Comparison of ENCODE assay signal across 21 cellular contexts in genomic region chr5:52909192-52909591, GRCh38.
A peak's percentile ranks its signal among the peaks of the same experiment; 100 is the strongest.
DNase-seq lines count a peak whose midpoint lies in the region; ATAC-seq, FAIRE-seq and TF ChIP-seq lines count a peak whose summit lies in the region.
"Had no signal": no experiment of that assay in that cellular context is flagged by ENCODE, and none has a peak within 500 bp of the region (broad histone marks: within the 10 kb centered on the region; RNA-seq: fewer than 3 reads in every experiment).

No MANE protein-coding gene starts in this region.

- H3K9me2 ChIP-seq in PC-3 (replicated peaks; ENCODE audit: low read length) = no peaks in the 10 kb centered on the region

- H4K20me1 ChIP-seq in smooth muscle cell (ENCODE audit: low read depth) = no peaks in the 10 kb centered on the region
- H4K20me1 ChIP-seq in PC-3 (ENCODE audit: low read length) = no peaks in the 10 kb centered on the region

- peaks cover 18% of the 10 kb centered on the region for H3K36me3 Mint-ChIP-seq in chondrocyte (ENCODE audit: low read depth)
- H3K36me3 Mint-ChIP-seq in Caco-2 (ENCODE audit: insufficient read depth, unreplicated experiment) = peaks cover 6% of the 10 kb centered on the region
- H3K36me3 Mint-ChIP-seq: CD4-positive, CD25-positive, alpha-beta regulatory T cell had no signal

- peak overlapping the region; percentile 80 for H3K27ac Mint-ChIP-seq in chondrocyte (ENCODE audit: unreplicated experiment)
- no peak overlapping the region for H3K27ac Mint-ChIP-seq in Caco-2 (ENCODE audit: unreplicated experiment)
- H3K27ac Mint-ChIP-seq: CD4-positive, CD25-positive, alpha-beta regulatory T cell had no signal

- no peaks in the 10 kb centered on the region for H3K4me1 ChIP-seq in smooth muscle cell (ENCODE audit: low read depth)
- no peaks in the 10 kb centered on the region for H3K4me1 ChIP-seq in PC-3 (ENCODE audit: insufficient read depth, low read length)
- no peaks in the 10 kb centered on the region for H3K4me1 ChIP-seq in Caco-2
- H3K4me1 ChIP-seq in small intestine (ENCODE audit: control insufficient read depth in 2 of 2, insufficient read depth in 1 of 2, low read depth in 1 of 2, low read length in 1 of 2) = no peaks in the 10 kb centered on the region

- H3K27ac ChIP-seq in smooth muscle cell (ENCODE audit: low read depth) = peak overlapping the region; percentile 62
- H3K27ac ChIP-seq in PC-3 (ENCODE audit: low read length) = no peak overlapping the region
- H3K27ac ChIP-seq in small intestine (ENCODE audit: low read depth in 1 of 2, low read length in 1 of 2) = no peak overlapping the region

- H3K4me3 Mint-ChIP-seq in chondrocyte (ENCODE audit: unreplicated experiment) (no peak overlapping the region), Caco-2 (ENCODE audit: unreplicated experiment) (no peak overlapping the region)
- H3K4me3 Mint-ChIP-seq: CD4-positive, CD25-positive, alpha-beta regulatory T cell had no signal

- POLR2A ChIA-PET in PC-3 (lab: Charles Lee; ENCODE audit: unreplicated experiment) = no interaction called here
- POLR2A ChIA-PET in Caco-2 (lab: Charles Lee) = no interaction called here

- CTCF ChIA-PET in PC-3 (lab: Charles Lee) (no interaction called here), Caco-2 (lab: Charles Lee) (no interaction called here)

- H3K9me3 Mint-ChIP-seq in chondrocyte (ENCODE audit: low read depth) = no peaks in the 10 kb centered on the region
- H3K9me3 Mint-ChIP-seq in Caco-2 (ENCODE audit: unreplicated experiment) = no peaks in the 10 kb centered on the region
- H3K9me3 Mint-ChIP-seq: CD4-positive, CD25-positive, alpha-beta regulatory T cell had no signal

- H3F3A ChIP-seq in smooth muscle cell (ENCODE audit: low read depth) (peaks cover 29% of the 10 kb centered on the region), PC-3 (ENCODE audit: low read length, unreplicated experiment) (no peaks in the 10 kb centered on the region)

- H3K9ac ChIP-seq in smooth muscle cell (ENCODE audit: low read depth) (no peak overlapping the region), PC-3 (ENCODE audit: low read length) (no peak overlapping the region)

- DNase-seq in NCI-H226 = peak; percentile 9
- DNase-seq in chondrocyte (ENCODE audit: low spot score) = no peak
- no peak for DNase-seq in left lobe of liver (ENCODE audit: low spot score)
- no peak for DNase-seq in smooth muscle cell (lab: John Stamatoyannopoulos, UW; ENCODE audit: unreplicated experiment)
- no peak for DNase-seq in PC-3
- DNase-seq in Caco-2 = no peak
- no peak for DNase-seq in GM12891 (ENCODE audit: insufficient read length, low spot score)
- no peak for DNase-seq in small intestine
- DNase-seq: activated naive CD4-positive, alpha-beta T cell treated with Interleukin-2 at 50 U/mL for 16 hours; CD4-positive, CD25-positive, alpha-beta regulatory T cell; DMS153; GDM1; kidney glomerular epithelial cell; NCI-H1105; NCI-H524; nucleus accumbens; SHP77 treated with DMSO at 0.1 percent for 48 hours; stimulated activated CD4-positive, alpha-beta T cell treated with anti-CD3 and anti-CD28 coated beads, Interleukin-4, amount 100 ng/mL, for 1 hour; T-helper 1 cell had no signal

- H2AFZ ChIP-seq in smooth muscle cell (ENCODE audit: low read depth) (no peak overlapping the region), PC-3 (ENCODE audit: low read length) (no peak overlapping the region)

- BruUV-seq in PC-3 (replicated peaks; lab: Mats Ljungman, UMichigan) = no TSS peak
- BruUV-seq in Caco-2 (replicated peaks; lab: Mats Ljungman, UMichigan) = no TSS peak

- peak; percentile 67 for ATAC-seq in left lobe of liver
- ATAC-seq in PC-3 = no peak

- H3K4me1 Mint-ChIP-seq in chondrocyte (ENCODE audit: low read depth) = peaks cover 51% of the 10 kb centered on the region
- no peaks in the 10 kb centered on the region for H3K4me1 Mint-ChIP-seq in Caco-2 (ENCODE audit: low read depth, unreplicated experiment)
- H3K4me1 Mint-ChIP-seq: CD4-positive, CD25-positive, alpha-beta regulatory T cell had no signal

- no peaks in the 10 kb centered on the region for H3K27me3 Mint-ChIP-seq in chondrocyte (ENCODE audit: low read depth)
- no peaks in the 10 kb centered on the region for H3K27me3 Mint-ChIP-seq in Caco-2 (ENCODE audit: insufficient read depth, unreplicated experiment)

- 14% methylated on average over 1 of the region's 1 CpG for WGBS in smooth muscle cell (ENCODE audit: low lambda C conversion rate)
- 12 to 31% (median 12%) methylated on average over 1 of the region's 1 CpG for WGBS in small intestine, 3 donors

- no peaks in the 10 kb centered on the region for H3K27me3 ChIP-seq in smooth muscle cell (ENCODE audit: low read depth)
- H3K27me3 ChIP-seq in PC-3 (ENCODE audit: low read length) = no peaks in the 10 kb centered on the region
- H3K27me3 ChIP-seq in Caco-2 (replicated peaks; ENCODE audit: control insufficient read depth, insufficient read depth, low read length) = no peaks in the 10 kb centered on the region
- H3K27me3 ChIP-seq in small intestine (ENCODE audit: control insufficient read depth in 2 of 2, insufficient read depth in 2 of 2, low read length in 2 of 2) = no peaks in the 10 kb centered on the region

- no peak for TF ChIP-seq POLR2A in GM12891 (IDR thresholded peaks at IDR 0.05; ENCODE audit: low read depth, low read length)

- H3K36me3 ChIP-seq in smooth muscle cell (ENCODE audit: low read depth) (peaks cover 1% of the 10 kb centered on the region), PC-3 (ENCODE audit: low read depth, low read length) (no peaks in the 10 kb centered on the region), Caco-2 (ENCODE audit: control insufficient read depth, insufficient read depth, low read length) (no peaks in the 10 kb centered on the region), small intestine (ENCODE audit: control insufficient read depth in 2 of 2, insufficient read depth in 2 of 2, low read length in 2 of 2) (no peaks in the 10 kb centered on the region)

- no peak overlapping the region for H3K4me3 ChIP-seq in smooth muscle cell
- H3K4me3 ChIP-seq in PC-3 (ENCODE audit: low read length) = no peak overlapping the region
- no peak overlapping the region for H3K4me3 ChIP-seq in Caco-2 (ENCODE audit: low read depth, low read length)
- no peak overlapping the region for H3K4me3 ChIP-seq in small intestine (ENCODE audit: low read depth in 1 of 2, low read length in 2 of 2)

- intact Hi-C loops in PC-3 (cut with micrococcal nuclease) = no loop called here
- intact Hi-C loops in Caco-2 (cut with micrococcal nuclease; ENCODE audit: unreplicated experiment) = no loop called here

- FAIRE-seq in GM12891 (lab: Jason Lieb, UNC) = no peak
- no peak for FAIRE-seq in small intestine (lab: Jason Lieb, UNC)
- FAIRE-seq: colon, endometrium had no signal

- TF ChIP-seq CTCF in chondrocyte (IDR thresholded peaks at IDR 0.05) (no peak), smooth muscle cell (IDR thresholded peaks at IDR 0.05; ENCODE audit: borderline replicate concordance, insufficient read depth, poor library complexity, severe bottlenecking) (no peak), PC-3 (conservative IDR thresholded peaks at IDR 0.05; ENCODE audit: low read depth, low read length) (no peak), Caco-2 (IDR thresholded peaks at IDR 0.05; ENCODE audit: insufficient read depth in 1 of 2, low read depth in 1 of 2, low read length in 1 of 2, severe bottlenecking in 1 of 2, unreplicated experiment in 1 of 2) (no peak)

- no peaks in the 10 kb centered on the region for H3K9me3 ChIP-seq in smooth muscle cell (replicated peaks; ENCODE audit: low read depth)
- H3K9me3 ChIP-seq in PC-3 (ENCODE audit: low read length) = no peaks in the 10 kb centered on the region
- H3K9me3 ChIP-seq in Caco-2 = no peaks in the 10 kb centered on the region
- H3K9me3 ChIP-seq in small intestine (ENCODE audit: control insufficient read depth, low read depth) = no peaks in the 10 kb centered on the region

- peak overlapping the region; percentile 41 for H3K4me2 ChIP-seq in smooth muscle cell
- H3K4me2 ChIP-seq in PC-3 (ENCODE audit: low read length) = no peak overlapping the region

- H3K79me2 ChIP-seq in smooth muscle cell (ENCODE audit: low read depth) (peaks cover 6% of the 10 kb centered on the region), PC-3 (ENCODE audit: low read length) (no peaks in the 10 kb centered on the region)

TF ChIP-seq in GM12891, 5 proteins besides CTCF, POLR2A, EP300 and RAD21:
- no peak for TF ChIP-seq TAF1 (IDR thresholded peaks at IDR 0.05; ENCODE audit: low read depth, low read length)
- TF ChIP-seq PAX5 (IDR thresholded peaks at IDR 0.05; ENCODE audit: insufficient read depth, low read length, severe bottlenecking) = no peak
- TF ChIP-seq POU2F2 (IDR thresholded peaks at IDR 0.05; ENCODE audit: low read depth, low read length) = no peak
- no peak for TF ChIP-seq POLR2AphosphoS5 (IDR thresholded peaks at IDR 0.05; ENCODE audit: low read depth, low read length)
TF ChIP-seq in GM12891: peak in this region for 0.
